Comparison of ENCODE assay signal across 1 cellular context in genomic region chr17:14340968-14341412, GRCh38.
TF ChIP-seq lines count a peak whose summit lies in the region.

No MANE protein-coding gene starts in this region.

TF ChIP-seq in HEK293, 187 proteins besides CTCF, POLR2A, EP300 and RAD21 (continued from another document):
- no peak for TF ChIP-seq PRDM2 (tag by site-specific recombination; IDR thresholded peaks at IDR 0.05; ENCODE audit: borderline replicate concordance)
- TF ChIP-seq ZNF169 (tag by site-specific recombination; IDR thresholded peaks at IDR 0.05), result no peak
- TF ChIP-seq ZNF843 (tag by site-specific recombination; IDR thresholded peaks at IDR 0.05), result peak; percentile 27; the same call in 1 of the 2 replicates
- TF ChIP-seq IKZF3 (tag by site-specific recombination; IDR thresholded peaks at IDR 0.05), result no peak
- no peak for TF ChIP-seq ZXDB (tag by site-specific recombination; IDR thresholded peaks at IDR 0.05)
- peak; percentile 82 for TF ChIP-seq FEZF1 (tag by site-specific recombination; IDR thresholded peaks at IDR 0.05)
- no peak for TF ChIP-seq TRIM28 (IDR thresholded peaks at IDR 0.05; ENCODE audit: borderline replicate concordance, low read length)
- TF ChIP-seq ZNF148 (tag by site-specific recombination; IDR thresholded peaks at IDR 0.05; ENCODE audit: borderline replicate concordance), result no peak
- TF ChIP-seq ZNF830 (tag by site-specific recombination; IDR thresholded peaks at IDR 0.05; ENCODE audit: low read depth), result no peak
- TF ChIP-seq GLIS2 (tag by site-specific recombination; IDR thresholded peaks at IDR 0.05), result peak; percentile 38; the same call in 1 of the 2 replicates
- no peak for TF ChIP-seq ZNF747 (tag by site-specific recombination; IDR thresholded peaks at IDR 0.05)
- TF ChIP-seq ZNF26 (tag by site-specific recombination; IDR thresholded peaks at IDR 0.05), result no peak
- TF ChIP-seq OSR2 (tag by site-specific recombination; IDR thresholded peaks at IDR 0.05), result peak; percentile 78
- TF ChIP-seq ZNF561 (tag by site-specific recombination; IDR thresholded peaks at IDR 0.05; ENCODE audit: borderline replicate concordance), result no peak
- TF ChIP-seq ZNF660 (tag by site-specific recombination; IDR thresholded peaks at IDR 0.05), result no peak
- TF ChIP-seq ZNF146 (tag by site-specific recombination; IDR thresholded peaks at IDR 0.05), result no peak
- TF ChIP-seq ZNF580 (tag by site-specific recombination; IDR thresholded peaks at IDR 0.05), result no peak
- no peak for TF ChIP-seq ZBTB17 (tag by site-specific recombination; IDR thresholded peaks at IDR 0.05)
- TF ChIP-seq ZNF350 (tag by site-specific recombination; IDR thresholded peaks at IDR 0.05), result no peak
- TF ChIP-seq ZNF112 (tag by site-specific recombination; IDR thresholded peaks at IDR 0.05), result no peak
- no peak for TF ChIP-seq ZFHX2 (tag by site-specific recombination; conservative IDR thresholded peaks at IDR 0.05)
- no peak for TF ChIP-seq ZNF701 (tag by site-specific recombination; IDR thresholded peaks at IDR 0.05)
- no peak for TF ChIP-seq ZNF785 (tag by site-specific recombination; IDR thresholded peaks at IDR 0.05)
- no peak for TF ChIP-seq ZNF621 (tag by site-specific recombination; IDR thresholded peaks at IDR 0.05)
- TF ChIP-seq INSM2 (tag by site-specific recombination; IDR thresholded peaks at IDR 0.05), result no peak
- TF ChIP-seq ZNF548 (tag by site-specific recombination; IDR thresholded peaks at IDR 0.05), result no peak
- no peak for TF ChIP-seq ZNF311 (tag by site-specific recombination; IDR thresholded peaks at IDR 0.05; ENCODE audit: borderline replicate concordance)
- no peak for TF ChIP-seq ZNF521 (tag by site-specific recombination; IDR thresholded peaks at IDR 0.05)
- TF ChIP-seq BCL11B (tag by site-specific recombination; IDR thresholded peaks at IDR 0.05; ENCODE audit: low read depth), result no peak
- TF ChIP-seq ZNF214 (tag by site-specific recombination; IDR thresholded peaks at IDR 0.05; ENCODE audit: borderline replicate concordance), result no peak
- no peak for TF ChIP-seq ZSCAN16 (tag by site-specific recombination; IDR thresholded peaks at IDR 0.05)
- no peak for TF ChIP-seq ZNF140 (tag by site-specific recombination; IDR thresholded peaks at IDR 0.05)
- TF ChIP-seq ZBTB20 (tag by site-specific recombination; IDR thresholded peaks at IDR 0.05), result no peak
- TF ChIP-seq ELK4 (IDR thresholded peaks at IDR 0.05; ENCODE audit: borderline replicate concordance, low read depth, low read length), result no peak
- TF ChIP-seq ZFP3 (tag by site-specific recombination; IDR thresholded peaks at IDR 0.05; ENCODE audit: low read depth), result no peak
